In the genomic region with DNA sequence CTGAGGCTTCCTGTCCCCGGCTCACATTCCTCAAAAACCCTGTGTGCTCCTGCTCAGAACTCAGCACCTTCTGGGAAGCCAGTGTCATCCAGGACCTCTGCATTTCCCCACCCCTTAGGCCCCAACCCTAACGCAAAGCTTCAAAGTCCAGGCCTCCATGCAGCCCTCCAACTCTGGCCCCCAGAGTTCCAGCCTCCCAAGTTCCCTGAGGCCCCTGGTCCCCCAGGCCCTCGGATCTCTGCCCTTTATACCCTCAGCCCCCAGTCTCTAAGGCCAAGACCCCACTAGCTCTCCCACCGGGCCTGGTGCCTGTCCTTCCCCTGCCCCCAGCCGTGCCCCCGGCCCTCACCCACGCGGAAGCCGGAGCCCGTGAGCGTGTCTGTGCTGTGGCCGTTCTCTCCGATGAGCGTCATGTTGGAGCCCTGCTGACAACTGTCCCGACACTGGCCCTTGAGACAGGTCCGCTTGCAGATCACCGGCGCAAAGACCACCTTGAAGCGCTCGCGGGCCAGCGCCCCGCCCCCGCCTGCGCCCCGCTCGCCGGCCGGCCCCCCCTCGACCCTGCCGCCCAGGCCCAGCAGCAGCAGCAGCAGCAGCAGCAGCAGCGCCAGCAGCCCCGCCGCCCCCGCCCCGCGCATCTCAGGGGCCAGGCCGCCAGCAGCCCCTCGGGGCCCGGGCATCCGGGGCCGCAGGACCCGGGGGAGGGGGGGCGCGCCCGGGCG, we compare ENCODE assay signal across 6 cellular contexts. TPM values are rescaled to one million over a fixed set of nuclear protein-coding genes. Genes with fewer than 3 reads are reported as not detected.
A peak's percentile ranks its signal among the peaks of the same experiment; 100 is the strongest.
DNase-seq lines count a peak whose midpoint lies in the region; TF ChIP-seq lines count a peak whose summit lies in the region.

No MANE protein-coding gene starts in this region.

- no peaks in the 10 kb centered on the region for H3K9me3 ChIP-seq in CD8-positive, alpha-beta memory T cell (ENCODE audit: low read length)

- no peaks in the 10 kb centered on the region for H3K27me3 ChIP-seq in CD8-positive, alpha-beta memory T cell (ENCODE audit: insufficient read depth, low read length, poor library complexity, severe bottlenecking)

- CTCF ChIA-PET in CD8-positive, alpha-beta memory T cell (lab: Charles Lee), result interaction anchor here (1.3 to 2.0 kb wide), 3 partner anchors 8 to 16 kb away, joined by 4 to 14 read pairs (median 7); partner anchors contain the start of gene ZNRD2

- H3K4me3 Mint-ChIP-seq in CD8-positive, alpha-beta memory T cell, result peak overlapping the region; percentile 80 to 94 (median 91)
- H3K4me3 Mint-ChIP-seq in activated naive CD8-positive, alpha-beta T cell treated with anti-CD3 and anti-CD28 coated beads for 36 hours, result peak overlapping the region; percentile 85
- H3K4me3 Mint-ChIP-seq in mesothelial cell of epicardium, result peak overlapping the region; percentile 82

- H3K4me3 ChIP-seq in CD8-positive, alpha-beta memory T cell (ENCODE audit: low read length), result peak overlapping the region; percentile 53

- H3K36me3 ChIP-seq in CD8-positive, alpha-beta memory T cell (ENCODE audit: insufficient read depth, low read length), result no peaks in the 10 kb centered on the region

- peaks cover 41 to 69% (median 46%) of the 10 kb centered on the region in 3 donors for H3K4me1 Mint-ChIP-seq in CD8-positive, alpha-beta memory T cell
- peaks cover 53% of the 10 kb centered on the region for H3K4me1 Mint-ChIP-seq in activated naive CD8-positive, alpha-beta T cell treated with anti-CD3 and anti-CD28 coated beads for 36 hours
- peaks cover 64% of the 10 kb centered on the region for H3K4me1 Mint-ChIP-seq in mesothelial cell of epicardium

- H3K9me3 Mint-ChIP-seq in CD8-positive, alpha-beta memory T cell, result no peaks in the 10 kb centered on the region
- no peaks in the 10 kb centered on the region for H3K9me3 Mint-ChIP-seq in activated naive CD8-positive, alpha-beta T cell treated with anti-CD3 and anti-CD28 coated beads for 36 hours
- H3K9me3 Mint-ChIP-seq in mesothelial cell of epicardium, result no peaks in the 10 kb centered on the region

- H3K27ac ChIP-seq in CD8-positive, alpha-beta memory T cell (ENCODE audit: low read depth, low read length), result peak overlapping the region; percentile 31

- no peak for DNase-seq in CD8-positive, alpha-beta memory T cell
- peak; percentile 52 for DNase-seq in activated naive CD8-positive, alpha-beta T cell treated with anti-CD3 and anti-CD28 coated beads for 36 hours
- DNase-seq in mesothelial cell of epicardium (ENCODE audit: low spot score in 2 of 2, unreplicated experiment in 2 of 2) (no peak), LoVo (ENCODE audit: low spot score) (no peak), NCI-H524 treated with DMSO at 0.1 percent for 48 hours (lab: John Stamatoyannopoulos, UW) (no peak)
- DNase-seq in activated CD4-positive, CD25-positive, alpha-beta regulatory T cell (lab: John Stamatoyannopoulos, UW), result no peak

- H3K27ac Mint-ChIP-seq in CD8-positive, alpha-beta memory T cell, result peak overlapping the region; percentile 84 to 97 (median 93)
- peak overlapping the region; percentile 80 for H3K27ac Mint-ChIP-seq in activated naive CD8-positive, alpha-beta T cell treated with anti-CD3 and anti-CD28 coated beads for 36 hours
- H3K27ac Mint-ChIP-seq in mesothelial cell of epicardium, result peak overlapping the region; percentile 93

- H3K36me3 Mint-ChIP-seq in CD8-positive, alpha-beta memory T cell, result peaks cover 0 to 2% (median 1%) of the 10 kb centered on the region in 3 donors
- H3K36me3 Mint-ChIP-seq in activated naive CD8-positive, alpha-beta T cell treated with anti-CD3 and anti-CD28 coated beads for 36 hours, result peaks cover 3% of the 10 kb centered on the region
- H3K36me3 Mint-ChIP-seq in mesothelial cell of epicardium, result peaks cover 3% of the 10 kb centered on the region

- TF ChIP-seq CTCF in mesothelial cell of epicardium (IDR thresholded peaks at IDR 0.05; ENCODE audit: unreplicated experiment), result no peak

- H3K27me3 Mint-ChIP-seq in CD8-positive, alpha-beta memory T cell, result peaks cover 0 to 3% of the 10 kb centered on the region in 2 donors
- H3K27me3 Mint-ChIP-seq in activated naive CD8-positive, alpha-beta T cell treated with anti-CD3 and anti-CD28 coated beads for 36 hours, result no peaks in the 10 kb centered on the region
- no peaks in the 10 kb centered on the region for H3K27me3 Mint-ChIP-seq in mesothelial cell of epicardium (ENCODE audit: low read depth)

- POLR2A ChIA-PET in CD8-positive, alpha-beta memory T cell (lab: Charles Lee), result interaction anchor here (0.6 to 1.2 kb wide), 4 partner anchors 9 to 531 kb away, joined by 3 to 6 read pairs (median 4); no protein-coding TSS in a partner anchor

- H3K4me1 ChIP-seq in CD8-positive, alpha-beta memory T cell (ENCODE audit: insufficient read depth, low read length), result peaks cover 65% of the 10 kb centered on the region

RNA-seq across cellular contexts. Expression of gene LTBP3, which starts 0.7 kb away (rescaled TPM):
- total RNA-seq in CD8-positive, alpha-beta memory T cell, result 10 to 100 TPM; 33.2 to 35.4 TPM
- polyA plus RNA-seq in CD8-positive, alpha-beta memory T cell, result 17.9 TPM
- 10 to 100 TPM; 35.5 to 36.0 TPM for total RNA-seq in activated naive CD8-positive, alpha-beta T cell treated with anti-CD3 and anti-CD28 coated beads for 36 hours
- 314 to 333 TPM (median 318 TPM) in 3 replicates for total RNA-seq in mesothelial cell of epicardium

RNA-seq across cellular contexts. Expression of gene ZNRD2, which starts 12.8 kb away (rescaled TPM):
- total RNA-seq in CD8-positive, alpha-beta memory T cell, result 10 to 100 TPM; 69.6 to 77.9 TPM
- polyA plus RNA-seq in CD8-positive, alpha-beta memory T cell, result 81.4 TPM
- total RNA-seq in activated naive CD8-positive, alpha-beta T cell treated with anti-CD3 and anti-CD28 coated beads for 36 hours, result 10 to 100 TPM; 59.1 to 63.3 TPM
- total RNA-seq in mesothelial cell of epicardium, result 23.1 to 27.8 TPM (median 27.4 TPM) in 3 replicates

RNA-seq across cellular contexts. Expression of gene FAM89B, which starts 14.9 kb away (rescaled TPM):
- 10 to 100 TPM; 30.8 to 34.1 TPM for total RNA-seq in CD8-positive, alpha-beta memory T cell
- polyA plus RNA-seq in CD8-positive, alpha-beta memory T cell, result 138 TPM
- 10 to 100 TPM; 13.6 to 15.0 TPM for total RNA-seq in activated naive CD8-positive, alpha-beta T cell treated with anti-CD3 and anti-CD28 coated beads for 36 hours
- total RNA-seq in mesothelial cell of epicardium, result 56.7 to 61.5 TPM (median 57.6 TPM) in 3 replicates

RNA-seq across cellular contexts. Expression of gene EHBP1L1, which starts 18.4 kb away (rescaled TPM):
- total RNA-seq in CD8-positive, alpha-beta memory T cell, result 100 to 1,000 TPM in 1 of 2 experiments, 10 to 100 TPM in 1; 97.3 to 100 TPM
- polyA plus RNA-seq in CD8-positive, alpha-beta memory T cell, result 25.1 TPM
- 10 to 100 TPM; 55.7 to 60.0 TPM for total RNA-seq in activated naive CD8-positive, alpha-beta T cell treated with anti-CD3 and anti-CD28 coated beads for 36 hours
- 30.4 to 35.2 TPM (median 33.8 TPM) in 3 replicates for total RNA-seq in mesothelial cell of epicardium

RNA-seq across cellular contexts. Expression of gene SCYL1, which starts 32.6 kb away (rescaled TPM):
- 10 to 100 TPM; 85.1 to 88.5 TPM for total RNA-seq in CD8-positive, alpha-beta memory T cell
- polyA plus RNA-seq in CD8-positive, alpha-beta memory T cell, result 42.1 TPM
- 10 to 100 TPM; 70.5 to 80.3 TPM for total RNA-seq in activated naive CD8-positive, alpha-beta T cell treated with anti-CD3 and anti-CD28 coated beads for 36 hours
- 83.4 to 91.1 TPM (median 89.5 TPM) in 3 replicates for total RNA-seq in mesothelial cell of epicardium
